In genomic region chr20:52476074-52476751, GRCh38 we compare ENCODE assay signal across 2 cellular contexts.
TF ChIP-seq lines count a peak whose summit lies in the region.

No MANE protein-coding gene starts in this region.

TF ChIP-seq in GM23338, 12 proteins besides CTCF, POLR2A, EP300 and RAD21 (continued from another document):
- TF ChIP-seq ZNF462 (CRISPR knock-in tag; IDR thresholded peaks at IDR 0.05) (no peak), ZNF114 (CRISPR knock-in tag; IDR thresholded peaks at IDR 0.05) (no peak), REST (IDR thresholded peaks at IDR 0.05; ENCODE audit: unreplicated experiment) (no peak), EZH2 (IDR thresholded peaks at IDR 0.05; ENCODE audit: low read depth, unreplicated experiment) (no peak), JUNB (IDR thresholded peaks at IDR 0.05; ENCODE audit: unreplicated experiment) (no peak), ZNF331 (CRISPR knock-in tag; IDR thresholded peaks at IDR 0.05; ENCODE audit: low read depth) (no peak)

TF ChIP-seq in liver, 16 proteins besides CTCF, POLR2A, EP300 and RAD21 (continued from another document):
- no peak for TF ChIP-seq REST (IDR thresholded peaks at IDR 0.05)
- TF ChIP-seq NR2F2 (IDR thresholded peaks at IDR 0.05): no peak
- TF ChIP-seq ATF3 (IDR thresholded peaks at IDR 0.05): no peak
- no peak for TF ChIP-seq FOXA2 (IDR thresholded peaks at IDR 0.05)
- TF ChIP-seq GABPA (IDR thresholded peaks at IDR 0.05 in 1 of 2, conservative IDR thresholded peaks at IDR 0.05 in 1 of 2): no peak
- TF ChIP-seq EGR1 (IDR thresholded peaks at IDR 0.05; ENCODE audit: low read depth in 2 of 2): no peak
